In the genomic region with DNA sequence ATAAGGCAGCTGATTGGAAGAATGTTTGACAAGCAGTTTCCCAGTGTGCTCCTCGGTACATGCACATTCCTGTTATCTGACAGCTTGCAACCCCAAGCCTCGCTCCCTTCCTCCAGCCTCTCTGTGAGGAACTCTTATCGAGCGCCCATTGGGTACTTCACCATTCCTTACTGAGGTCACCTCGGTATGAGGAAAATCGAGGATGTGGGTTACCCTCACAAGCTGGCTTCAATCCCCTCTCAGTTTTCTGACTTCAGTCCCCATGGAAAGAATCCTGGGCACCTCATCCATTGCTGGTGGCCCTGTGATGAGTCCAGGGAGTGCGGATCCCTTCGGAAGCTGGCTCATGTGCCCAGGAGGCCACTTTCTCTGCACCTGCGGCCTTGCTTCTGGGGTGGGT, we compare ENCODE assay signal across 15 cellular contexts. TPM values are rescaled to one million over a fixed set of nuclear protein-coding genes. Genes with fewer than 3 reads are reported as not detected.
"Had no signal": no experiment of that assay in that cellular context is flagged by ENCODE, and none has a peak within 500 bp of the region (broad histone marks: within the 10 kb centered on the region; RNA-seq: fewer than 3 reads in every experiment).

No MANE protein-coding gene starts in this region.

- H3K27ac ChIP-seq: brain microvascular endothelial cell, esophagus squamous epithelium, gastrocnemius medialis, heart right ventricle, neural progenitor cell, pancreas, thyroid gland had no signal

- H3K9ac ChIP-seq: neural progenitor cell had no signal

- H3K9me3 ChIP-seq: esophagus squamous epithelium, gastrocnemius medialis, pancreas, thyroid gland had no signal

- H3K4me2 ChIP-seq: neural progenitor cell had no signal

- H2AFZ ChIP-seq: neural progenitor cell had no signal

- ATAC-seq: gastrocnemius medialis, heart right ventricle, pancreas had no signal

- H3K27ac Mint-ChIP-seq: neural progenitor cell had no signal

- H3K36me3 Mint-ChIP-seq: neural progenitor cell had no signal

- H3K4me1 Mint-ChIP-seq: neural progenitor cell had no signal

- H3K27me3 ChIP-seq: brain microvascular endothelial cell, esophagus squamous epithelium, gastrocnemius medialis, heart right ventricle, neural progenitor cell, pancreas, thyroid gland had no signal

- H3K4me3 Mint-ChIP-seq: neural progenitor cell had no signal

- H3K4me1 ChIP-seq: gastrocnemius medialis, neural progenitor cell, pancreas, thyroid gland had no signal

- DNase-seq: activated CD4-positive, alpha-beta T cell treated with anti-CD3 and anti-CD28 coated beads, Interleukin-2, amount 50 U/mL, for 48 hours; activated CD4-positive, CD25-positive, alpha-beta regulatory T cell treated with anti-CD3 and anti-CD28 coated beads, Interleukin-2, amount 50 U/mL, for 72 hours; activated naive CD4-positive, alpha-beta T cell treated with anti-CD3 and anti-CD28 coated beads, Interleukin-2, amount 50 U/mL, for 16 hours; amygdala; esophagus squamous epithelium; gastrocnemius medialis; kidney glomerular epithelial cell; pancreas; stimulated activated CD4-positive, alpha-beta T cell treated with anti-CD3 and anti-CD28 coated beads, Interleukin-4, amount 100 ng/mL, for 4 hours; thyroid gland had no signal

RNA-seq across cellular contexts. Expression of a gene that starts 17.3 kb away (rescaled TPM):
- total RNA-seq: esophagus squamous epithelium, myocyte, renal cortical epithelial cell, thyroid gland had no signal
